33 cellular contexts compared by ENCODE assay signal in the genomic region with DNA sequence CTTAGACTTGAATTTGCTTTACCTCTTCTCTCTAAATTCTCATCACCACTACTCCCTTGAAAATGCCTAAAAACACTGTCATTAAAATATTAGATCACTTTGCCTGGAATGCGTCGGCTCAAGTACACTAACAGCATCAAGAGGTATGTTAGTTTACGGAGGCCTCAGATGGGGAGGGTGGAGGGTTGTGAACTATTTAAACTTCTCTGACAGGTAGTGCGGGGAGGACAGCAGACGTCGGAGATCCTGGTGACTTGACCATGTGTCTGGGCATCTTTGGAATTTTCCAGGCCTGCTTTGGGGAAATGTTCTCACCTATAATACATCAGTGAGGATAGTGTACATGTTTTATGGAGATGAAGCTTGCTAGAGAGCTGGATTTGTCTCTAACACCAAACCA. TPM values are rescaled to one million over a fixed set of nuclear protein-coding genes. Genes with fewer than 3 reads are reported as not detected.
"Had no signal": no experiment of that assay in that cellular context is flagged by ENCODE, and none has a peak within 500 bp of the region (broad histone marks: within the 10 kb centered on the region; RNA-seq: fewer than 3 reads in every experiment).

No MANE protein-coding gene starts in this region.

- H3K27ac Mint-ChIP-seq: activated CD4-positive, alpha-beta memory T cell treated with anti-CD3 and anti-CD28 coated beads, Interleukin-2, amount 10 ng/mL, durations not matched to agents 7 days and 5 days; activated CD8-positive, alpha-beta memory T cell treated with anti-CD3 and anti-CD28 coated beads, Interleukin-2, amount 10 ng/mL, durations not matched to agents 7 days and 5 days; activated naive CD4-positive, alpha-beta T cell treated with anti-CD3 and anti-CD28 coated beads, Interleukin-2, amount 50 U/mL, for 24 hours; activated naive CD8-positive, alpha-beta T cell treated with anti-CD3 and anti-CD28 coated beads, Interleukin-2, amount 10 ng/mL, durations not matched to agents 7 days and 5 days had no signal

- H3K9me3 Mint-ChIP-seq: activated CD4-positive, alpha-beta memory T cell treated with anti-CD3 and anti-CD28 coated beads, Interleukin-2, amount 10 ng/mL, durations not matched to agents 7 days and 5 days; activated naive CD4-positive, alpha-beta T cell treated with anti-CD3 and anti-CD28 coated beads, Interleukin-2, amount 50 U/mL, for 24 hours; activated naive CD8-positive, alpha-beta T cell treated with anti-CD3 and anti-CD28 coated beads, Interleukin-2, amount 10 ng/mL, durations not matched to agents 7 days and 5 days had no signal

- H3K4me3 Mint-ChIP-seq: activated CD4-positive, alpha-beta memory T cell treated with anti-CD3 and anti-CD28 coated beads, Interleukin-2, amount 10 ng/mL, durations not matched to agents 7 days and 5 days; activated CD8-positive, alpha-beta memory T cell treated with anti-CD3 and anti-CD28 coated beads, Interleukin-2, amount 10 ng/mL, durations not matched to agents 7 days and 5 days; activated naive CD4-positive, alpha-beta T cell treated with anti-CD3 and anti-CD28 coated beads, Interleukin-2, amount 50 U/mL, for 24 hours; activated naive CD8-positive, alpha-beta T cell treated with anti-CD3 and anti-CD28 coated beads, Interleukin-2, amount 10 ng/mL, durations not matched to agents 7 days and 5 days had no signal

- H3K4me3 ChIP-seq: ascending aorta, body of pancreas, breast epithelium, Peyer's patch had no signal

- H3K27ac ChIP-seq: ascending aorta, body of pancreas, breast epithelium, Peyer's patch, WERI-Rb-1 had no signal

- H3K27me3 Mint-ChIP-seq: activated CD8-positive, alpha-beta memory T cell treated with anti-CD3 and anti-CD28 coated beads, Interleukin-2, amount 10 ng/mL, durations not matched to agents 7 days and 5 days; activated naive CD4-positive, alpha-beta T cell treated with anti-CD3 and anti-CD28 coated beads, Interleukin-2, amount 50 U/mL, for 24 hours had no signal

- H3K36me3 Mint-ChIP-seq: activated CD8-positive, alpha-beta memory T cell treated with anti-CD3 and anti-CD28 coated beads, Interleukin-2, amount 10 ng/mL, durations not matched to agents 7 days and 5 days; activated naive CD4-positive, alpha-beta T cell treated with anti-CD3 and anti-CD28 coated beads, Interleukin-2, amount 50 U/mL, for 24 hours; activated naive CD8-positive, alpha-beta T cell treated with anti-CD3 and anti-CD28 coated beads, Interleukin-2, amount 10 ng/mL, durations not matched to agents 7 days and 5 days had no signal

- ATAC-seq: activated CD8-positive, alpha-beta memory T cell treated with anti-CD3 and anti-CD28 coated beads, Interleukin-2, amount 10 ng/mL, durations not matched to agents 7 days and 5 days; body of pancreas; Right ventricle myocardium inferior had no signal

- H3K4me1 Mint-ChIP-seq: activated CD4-positive, alpha-beta memory T cell treated with anti-CD3 and anti-CD28 coated beads, Interleukin-2, amount 10 ng/mL, durations not matched to agents 7 days and 5 days; activated CD8-positive, alpha-beta memory T cell treated with anti-CD3 and anti-CD28 coated beads, Interleukin-2, amount 10 ng/mL, durations not matched to agents 7 days and 5 days; activated naive CD4-positive, alpha-beta T cell treated with anti-CD3 and anti-CD28 coated beads, Interleukin-2, amount 50 U/mL, for 24 hours; activated naive CD8-positive, alpha-beta T cell treated with anti-CD3 and anti-CD28 coated beads, Interleukin-2, amount 10 ng/mL, durations not matched to agents 7 days and 5 days had no signal

- H3K36me3 ChIP-seq: ascending aorta, breast epithelium, Peyer's patch, WERI-Rb-1 had no signal

- H3K9me3 ChIP-seq: ascending aorta, body of pancreas, breast epithelium, Peyer's patch had no signal

- H3K4me1 ChIP-seq: ascending aorta, body of pancreas, breast epithelium, Peyer's patch had no signal

- H3K27me3 ChIP-seq: ascending aorta, body of pancreas, breast epithelium, Peyer's patch had no signal

- DNase-seq: activated CD4-positive, alpha-beta memory T cell treated with anti-CD3 and anti-CD28 coated beads, Interleukin-2, amount 10 ng/mL, durations not matched to agents 7 days and 5 days; activated CD4-positive, alpha-beta T cell treated with anti-CD3 and anti-CD28 coated beads for 1 hour; activated CD4-positive, alpha-beta T cell treated with anti-CD3 and anti-CD28 coated beads for 48 hours; activated CD4-positive, CD25-positive, alpha-beta regulatory T cell; activated CD8-positive, alpha-beta memory T cell treated with anti-CD3 and anti-CD28 coated beads for 24 hours; activated CD8-positive, alpha-beta memory T cell treated with anti-CD3 and anti-CD28 coated beads, Interleukin-2, amount 10 ng/mL, durations not matched to agents 7 days and 5 days; activated CD8-positive, alpha-beta memory T cell treated with anti-CD3 and anti-CD28 coated beads, Interleukin-2, amount 50 U/mL, for 48 hours; activated gamma-delta T cell; activated naive CD4-positive, alpha-beta T cell treated with Interleukin-2 at 50 U/mL for 16 hours; activated naive CD8-positive, alpha-beta T cell treated with anti-CD3 and anti-CD28 coated beads, Interleukin-2, amount 10 ng/mL, durations not matched to agents 7 days and 5 days; activated T-cell treated with anti-CD3 and anti-CD28 coated beads, Interleukin-2, amount 50 U/mL, for 48 hours; amygdala; body of pancreas; caudate nucleus; Karpas-422; KBM-7; NCI-H1105; NCI-H1417 treated with DMSO at 0.1 percent for 48 hours; NCI-H1930; NCI-H2081 treated with DMSO at 0.1 percent for 48 hours; NCI-H345; NCI-H524 treated with DMSO at 0.1 percent for 48 hours; RPMI8226; SW 1271; T-helper 1 cell; T-helper 2 cell; T-helper 9 cell; WERI-Rb-1 had no signal

RNA-seq across cellular contexts. Expression of gene ESYT3, which starts 9.7 kb away (rescaled TPM):
- total RNA-seq: ascending aorta had no signal
